Comparison of ENCODE assay signal across 19 cellular contexts in genomic region chr7:2386964-2387669, GRCh38. TPM values are rescaled to one million over a fixed set of nuclear protein-coding genes. Genes with fewer than 3 reads are reported as not detected.
DNase-seq lines count a peak whose midpoint lies in the region; ATAC-seq and TF ChIP-seq lines count a peak whose summit lies in the region.
"Had no signal": no experiment of that assay in that cellular context is flagged by ENCODE, and none has a peak within 500 bp of the region (broad histone marks: within the 10 kb centered on the region; RNA-seq: fewer than 3 reads in every experiment).

No MANE protein-coding gene starts in this region.

- CTCF ChIA-PET in HEK293 (lab: Yijun Ruan, JAX): no interaction called here
- CTCF ChIA-PET in WTC11 (lab: Charles Lee): interaction anchor here (0.7 to 1.9 kb wide), 4 partner anchors 13 to 288 kb away, joined by 4 to 11 read pairs (median 8); no protein-coding TSS in a partner anchor

- H3K9me3 ChIP-seq in HEK293 (ENCODE audit: control insufficient read depth, insufficient read depth, low read depth, low read length): no peaks in the 10 kb centered on the region
- H3K9me3 ChIP-seq in neural progenitor cell (ENCODE audit: low read depth): no peaks in the 10 kb centered on the region
- H3K9me3 ChIP-seq: Caco-2 had no signal

- POLR2A ChIA-PET in HEK293 (lab: Yijun Ruan, JAX): interaction anchor here (1.4 kb wide), 1 partner anchor 145 kb away, joined by 3 read pairs; the partner anchor contains the start of genes MRM2 and NUDT1
- POLR2A ChIA-PET in WTC11 (lab: Charles Lee): interaction anchor here (0.6 kb wide), 1 partner anchor 9 kb away, joined by 3 read pairs; no protein-coding TSS in a partner anchor

- H3K4me2 ChIP-seq in neural progenitor cell: no peak overlapping the region

- no peak overlapping the region for H3K27ac ChIP-seq in HEK293 (ENCODE audit: extremely low read depth, low read depth, low read length)
- no peak overlapping the region for H3K27ac ChIP-seq in neural progenitor cell

- H4K20me1 ChIP-seq in neural progenitor cell (ENCODE audit: low read depth): no peaks in the 10 kb centered on the region

- H3F3A ChIP-seq in neural progenitor cell (ENCODE audit: low read depth): peaks cover 7% of the 10 kb centered on the region

- H3K9ac ChIP-seq in neural progenitor cell: no peak overlapping the region

- H3K4me1 Mint-ChIP-seq in WTC11 (peaks cover 20% of the 10 kb centered on the region), neural progenitor cell (peaks cover 19% of the 10 kb centered on the region)

- H3K4me3 ChIP-seq in HEK293 (ENCODE audit: low read depth, low read length): no peak overlapping the region
- H3K4me3 ChIP-seq in neural progenitor cell: no peak overlapping the region
- H3K4me3 ChIP-seq: GM12878 had no signal

- H3K36me3 ChIP-seq in HEK293 (ENCODE audit: control insufficient read depth in 2 of 2, insufficient read depth in 1 of 2, low read length in 2 of 2): peaks cover 0 to 9% of the 10 kb centered on the region in 2 experiments; a peak in 2 of 3 replicates
- no peaks in the 10 kb centered on the region for H3K36me3 ChIP-seq in neural progenitor cell

- H3K27me3 Mint-ChIP-seq in WTC11 (ENCODE audit: low read depth) (no peaks in the 10 kb centered on the region), neural progenitor cell (ENCODE audit: insufficient read depth, low read depth) (peaks cover 4% of the 10 kb centered on the region)
- H3K27me3 Mint-ChIP-seq: CD4-positive, alpha-beta T cell had no signal

- H3K79me2 ChIP-seq in neural progenitor cell (ENCODE audit: low read depth): no peaks in the 10 kb centered on the region

- TF ChIP-seq CTCF in HEK293 (tag by site-specific recombination; IDR thresholded peaks at IDR 0.05) (no peak), WTC11 (IDR thresholded peaks at IDR 0.05) (no peak), neural progenitor cell (IDR thresholded peaks at IDR 0.05) (no peak)

- intact Hi-C loops in cardiac septum (cut with DNase I): no loop called here

- DNase-seq in DMS 273 (lab: John Stamatoyannopoulos, UW; ENCODE audit: unreplicated experiment) (peak; percentile 56), DMS 273 treated with DMSO at 0.1 percent for 48 hours (lab: John Stamatoyannopoulos, UW) (no peak), WTC11 (ENCODE audit: low spot score) (no peak), neural progenitor cell (ENCODE audit: low spot score) (peak; percentile 27), cardiac septum (ENCODE audit: low spot score) (no peak), activated gamma-delta T cell (lab: John Stamatoyannopoulos, UW) (no peak), NCI-H2227 treated with DMSO at 0.1 percent for 48 hours (lab: John Stamatoyannopoulos, UW) (no peak)
- DNase-seq: 8988T; Caco-2; CD4-positive, alpha-beta T cell; KBM-7; NCI-H1105 treated with DMSO at 0.1 percent for 48 hours; NCI-H1694 treated with DMSO at 0.1 percent for 48 hours; NCI-H2107; NCI-H345; NCI-H748 treated with DMSO at 0.1 percent for 48 hours; SIG-M5 had no signal

- H3K27me3 ChIP-seq in neural progenitor cell: no peaks in the 10 kb centered on the region

- peak; percentile 11 for ATAC-seq in WTC11
- ATAC-seq: GM12878 had no signal

- H3K9me3 Mint-ChIP-seq in WTC11 (no peaks in the 10 kb centered on the region), neural progenitor cell (no peaks in the 10 kb centered on the region)
- H3K9me3 Mint-ChIP-seq: CD4-positive, alpha-beta T cell had no signal

- H3K27ac Mint-ChIP-seq in WTC11: no peak overlapping the region
- no peak overlapping the region for H3K27ac Mint-ChIP-seq in neural progenitor cell
- H3K27ac Mint-ChIP-seq: CD4-positive, alpha-beta T cell had no signal

- H2AFZ ChIP-seq in neural progenitor cell (replicated peaks): no peak overlapping the region

- H3K4me3 Mint-ChIP-seq in WTC11: no peak overlapping the region
- no peak overlapping the region for H3K4me3 Mint-ChIP-seq in neural progenitor cell
- H3K4me3 Mint-ChIP-seq: CD4-positive, alpha-beta T cell had no signal

- H3K36me3 Mint-ChIP-seq in WTC11 (no peaks in the 10 kb centered on the region), neural progenitor cell (peaks cover 3% of the 10 kb centered on the region)

- H3K4me1 ChIP-seq in HEK293 (ENCODE audit: control insufficient read depth, insufficient read depth, low read length) (no peaks in the 10 kb centered on the region), neural progenitor cell (peaks cover 7% of the 10 kb centered on the region)

TF ChIP-seq in HEK293, 187 proteins besides CTCF, POLR2A, EP300 and RAD21:
- TF ChIP-seq ZNF404 (tag by site-specific recombination; IDR thresholded peaks at IDR 0.05) (no peak), PRDM4 (tag by site-specific recombination; IDR thresholded peaks at IDR 0.05) (0 out of 2 replicates have a peak, but pooled peaks have one; percentile 29)

TF ChIP-seq in WTC11, 78 proteins besides CTCF, POLR2A, EP300 and RAD21:
- no peak for TF ChIP-seq ATF3 (CRISPR knock-in tag; conservative IDR thresholded peaks at IDR 0.05)
- no peak for TF ChIP-seq OVOL2 (CRISPR knock-in tag; IDR thresholded peaks at IDR 0.05; ENCODE audit: borderline replicate concordance)
- TF ChIP-seq, protein P1, sequence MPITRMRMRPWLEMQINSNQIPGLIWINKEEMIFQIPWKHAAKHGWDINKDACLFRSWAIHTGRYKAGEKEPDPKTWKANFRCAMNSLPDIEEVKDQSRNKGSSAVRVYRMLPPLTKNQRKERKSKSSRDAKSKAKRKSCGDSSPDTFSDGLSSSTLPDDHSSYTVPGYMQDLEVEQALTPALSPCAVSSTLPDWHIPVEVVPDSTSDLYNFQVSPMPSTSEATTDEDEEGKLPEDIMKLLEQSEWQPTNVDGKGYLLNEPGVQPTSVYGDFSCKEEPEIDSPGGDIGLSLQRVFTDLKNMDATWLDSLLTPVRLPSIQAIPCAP (CRISPR knock-in tag; IDR thresholded peaks at IDR 0.05): no peak
- no peak for TF ChIP-seq CBFB (CRISPR knock-in tag; IDR thresholded peaks at IDR 0.05; ENCODE audit: low read depth)
- no peak for TF ChIP-seq GTF2I (CRISPR knock-in tag; conservative IDR thresholded peaks at IDR 0.05)
- TF ChIP-seq SP1 (CRISPR knock-in tag; conservative IDR thresholded peaks at IDR 0.05): no peak
- TF ChIP-seq E2F4 (CRISPR knock-in tag; IDR thresholded peaks at IDR 0.05; ENCODE audit: borderline replicate concordance, low read depth): no peak
- no peak for TF ChIP-seq TP53 (CRISPR knock-in tag; IDR thresholded peaks at IDR 0.05)
- no peak for TF ChIP-seq PRRX2 (CRISPR knock-in tag; IDR thresholded peaks at IDR 0.05)
- TF ChIP-seq TCF7 (CRISPR knock-in tag; IDR thresholded peaks at IDR 0.05; ENCODE audit: low read depth): no peak
- TF ChIP-seq ZMAT4 (CRISPR knock-in tag; IDR thresholded peaks at IDR 0.05): no peak
- TF ChIP-seq, protein P2, sequence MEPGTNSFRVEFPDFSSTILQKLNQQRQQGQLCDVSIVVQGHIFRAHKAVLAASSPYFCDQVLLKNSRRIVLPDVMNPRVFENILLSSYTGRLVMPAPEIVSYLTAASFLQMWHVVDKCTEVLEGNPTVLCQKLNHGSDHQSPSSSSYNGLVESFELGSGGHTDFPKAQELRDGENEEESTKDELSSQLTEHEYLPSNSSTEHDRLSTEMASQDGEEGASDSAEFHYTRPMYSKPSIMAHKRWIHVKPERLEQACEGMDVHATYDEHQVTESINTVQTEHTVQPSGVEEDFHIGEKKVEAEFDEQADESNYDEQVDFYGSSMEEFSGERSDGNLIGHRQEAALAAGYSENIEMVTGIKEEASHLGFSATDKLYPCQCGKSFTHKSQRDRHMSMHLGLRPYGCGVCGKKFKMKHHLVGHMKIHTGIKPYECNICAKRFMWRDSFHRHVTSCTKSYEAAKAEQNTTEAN (CRISPR knock-in tag; IDR thresholded peaks at IDR 0.05): no peak
- no peak for TF ChIP-seq ZNF416 (CRISPR knock-in tag; IDR thresholded peaks at IDR 0.05)

RNA-seq across cellular contexts. Expression of gene CHST12, which starts 16.3 kb away (rescaled TPM):
- total RNA-seq in WTC11 (2021): 18.3 to 21.7 TPM (median 20.7 TPM) in 3 replicates
- total RNA-seq in neural progenitor cell (ENCODE audit: low replicate concordance): 0.43 and 7.2 TPM in 2 replicates
- 13.8 TPM for total RNA-seq in cardiac septum

RNA-seq across cellular contexts. Expression of gene EIF3B, which starts 32.5 kb away (rescaled TPM):
- 300 to 361 TPM (median 304 TPM) in 3 replicates for total RNA-seq in WTC11 (2021)
- 146 and 167 TPM in 2 replicates for total RNA-seq in neural progenitor cell (ENCODE audit: low replicate concordance)
- 64.9 TPM for total RNA-seq in cardiac septum

Comparison
In these comparisons a context has a peak if more than half of its experiments do, and no peak if none do; other contexts are left out.
1. DNase-seq: peak in DMS 273 (single experiment) and neural progenitor cell (single experiment); none in DMS 273 treated with DMSO at 0.1 percent for 48 hours (single experiment), WTC11 (single experiment), cardiac septum (single experiment), activated gamma-delta T cell (single experiment) and NCI-H2227 treated with DMSO at 0.1 percent for 48 hours (single experiment).